ENCODE assay signal across 11 cellular contexts in genomic region chr5:39137391-39138181, GRCh38.
DNase-seq lines count a peak whose midpoint lies in the region; ATAC-seq and TF ChIP-seq lines count a peak whose summit lies in the region.
"Had no signal": no experiment of that assay in that cellular context is flagged by ENCODE, and none has a peak within 500 bp of the region (broad histone marks: within the 10 kb centered on the region; RNA-seq: fewer than 3 reads in every experiment).

No MANE protein-coding gene starts in this region.

- H3K4me3 ChIP-seq in CD4-positive, CD25-positive, alpha-beta regulatory T cell (ENCODE audit: low read depth, low read length) = no peak overlapping the region
- H3K4me3 ChIP-seq in GM23248 (no peak overlapping the region), body of pancreas (no peak overlapping the region)
- H3K4me3 ChIP-seq: SJSA1 had no signal

- no peaks in the 10 kb centered on the region for H3K9me2 ChIP-seq in GM23248 (ENCODE audit: insufficient read depth)

- no peak overlapping the region for H3K4me3 Mint-ChIP-seq in CD4-positive, CD25-positive, alpha-beta regulatory T cell
- no peak overlapping the region for H3K4me3 Mint-ChIP-seq in T-helper 17 cell

- H4K20me1 ChIP-seq in GM23248 (ENCODE audit: insufficient read depth) = no peaks in the 10 kb centered on the region

- TF ChIP-seq CTCF in foreskin keratinocyte (conservative IDR thresholded peaks at IDR 0.05) (peak; percentile 55), body of pancreas (IDR thresholded peaks at IDR 0.05) (no peak)

- H3F3A ChIP-seq in GM23248 (ENCODE audit: insufficient read depth) = peaks cover 13% of the 10 kb centered on the region; the same call in 1 of the 2 replicates

- H3K4me2 ChIP-seq in GM23248 (ENCODE audit: unreplicated experiment) = peak overlapping the region; percentile 65
- H3K4me2 ChIP-seq: KMS-11 had no signal

- TF ChIP-seq POLR2A in body of pancreas (IDR thresholded peaks at IDR 0.05) = no peak

- no peak overlapping the region for H3K27ac ChIP-seq in CD4-positive, CD25-positive, alpha-beta regulatory T cell (ENCODE audit: insufficient read depth, low read length, poor library complexity, severe bottlenecking)
- no peak overlapping the region for H3K27ac ChIP-seq in GM23248
- no peak overlapping the region for H3K27ac ChIP-seq in foreskin keratinocyte
- H3K27ac ChIP-seq in body of pancreas = no peak overlapping the region
- H3K27ac ChIP-seq: KMS-11, SJSA1 had no signal

- H3K9ac ChIP-seq in GM23248 = no peak overlapping the region
- H3K9ac ChIP-seq: KMS-11 had no signal

- peaks cover 16 to 32% (median 22%) of the 10 kb centered on the region in 4 donors for H3K4me1 Mint-ChIP-seq in CD4-positive, CD25-positive, alpha-beta regulatory T cell
- peaks cover 29% of the 10 kb centered on the region for H3K4me1 Mint-ChIP-seq in T-helper 17 cell

- H3K27ac Mint-ChIP-seq in CD4-positive, CD25-positive, alpha-beta regulatory T cell = peak overlapping the region; percentile 2 to 94 (median 45)
- H3K27ac Mint-ChIP-seq in T-helper 17 cell = peak overlapping the region; percentile 94

- H3K27me3 ChIP-seq in CD4-positive, CD25-positive, alpha-beta regulatory T cell (ENCODE audit: control insufficient read depth, insufficient read depth, low read length) = no peaks in the 10 kb centered on the region
- H3K27me3 ChIP-seq in GM23248 (replicated peaks; ENCODE audit: insufficient read depth) (no peaks in the 10 kb centered on the region), foreskin keratinocyte (no peaks in the 10 kb centered on the region), body of pancreas (no peaks in the 10 kb centered on the region)
- H3K27me3 ChIP-seq: SJSA1 had no signal

- ATAC-seq in CD4-positive, CD25-positive, alpha-beta regulatory T cell (ENCODE audit: low read depth in 2 of 2) = peak; percentile 31 to 34
- peak; percentile 57 for ATAC-seq in T-helper 17 cell
- peak; percentile 21 for ATAC-seq in foreskin keratinocyte
- no peak for ATAC-seq in HG03175 (IDR thresholded peaks at IDR 0.05; ENCODE audit: unreplicated experiment)
- no peak for ATAC-seq in HG03439 (IDR thresholded peaks at IDR 0.05; ENCODE audit: unreplicated experiment)
- no peak for ATAC-seq in body of pancreas

- H3K9me3 Mint-ChIP-seq in CD4-positive, CD25-positive, alpha-beta regulatory T cell = no peaks in the 10 kb centered on the region

- intact Hi-C loops in body of pancreas (cut with DNase I) = no loop called here

- H2AFZ ChIP-seq in GM23248 = no peak overlapping the region

- peaks cover 7% of the 10 kb centered on the region for H3K4me1 ChIP-seq in CD4-positive, CD25-positive, alpha-beta regulatory T cell (ENCODE audit: control insufficient read depth, insufficient read depth, low read length, poor library complexity, severe bottlenecking)
- H3K4me1 ChIP-seq in GM23248 (ENCODE audit: insufficient read depth) = peaks cover 14% of the 10 kb centered on the region
- H3K4me1 ChIP-seq in foreskin keratinocyte = peaks cover 16% of the 10 kb centered on the region
- no peaks in the 10 kb centered on the region for H3K4me1 ChIP-seq in body of pancreas

- in situ Hi-C loops in GM23248 (cut with MboI) = no loop called here

- peaks cover 49% of the 10 kb centered on the region for H3K36me3 Mint-ChIP-seq in CD4-positive, CD25-positive, alpha-beta regulatory T cell
- peaks cover 17% of the 10 kb centered on the region for H3K36me3 Mint-ChIP-seq in T-helper 17 cell (ENCODE audit: low read depth)

- WGBS in GM23248 (ENCODE audit: low coverage in 1 of 2, low lambda C conversion rate in 2 of 2, missing lambda C conversion rate in 2 of 2), 2 experiments = 88 to 90% methylated on average over 7 of the region's 7 CpGs
- 58 to 69% methylated on average over 7 of the region's 7 CpGs for WGBS in body of pancreas, 2 donors

- no peak for DNase-seq in CD4-positive, CD25-positive, alpha-beta regulatory T cell
- DNase-seq in GM23248 = peak; percentile 8
- DNase-seq in T-helper 17 cell = no peak
- DNase-seq in foreskin keratinocyte = no peak
- DNase-seq in NOMO-1 (lab: John Stamatoyannopoulos, UW; ENCODE audit: unreplicated experiment in 2 of 2) = no peak
- DNase-seq in body of pancreas = no peak
- DNase-seq: NCI-H446 had no signal

- H3K79me2 ChIP-seq in GM23248 (ENCODE audit: insufficient read depth) = no peaks in the 10 kb centered on the region

- no peaks in the 10 kb centered on the region for H3K9me3 ChIP-seq in CD4-positive, CD25-positive, alpha-beta regulatory T cell (ENCODE audit: control insufficient read depth in 2 of 2, low read length in 2 of 2)
- H3K9me3 ChIP-seq in GM23248 (ENCODE audit: low read depth) (no peaks in the 10 kb centered on the region), T-helper 17 cell (ENCODE audit: control insufficient read depth, low read length, poor library complexity, severe bottlenecking) (no peaks in the 10 kb centered on the region), body of pancreas (no peaks in the 10 kb centered on the region)
- H3K9me3 ChIP-seq: SJSA1 had no signal

- no peaks in the 10 kb centered on the region for H3K27me3 Mint-ChIP-seq in CD4-positive, CD25-positive, alpha-beta regulatory T cell
- no peaks in the 10 kb centered on the region for H3K27me3 Mint-ChIP-seq in T-helper 17 cell

- peaks cover 92% of the 10 kb centered on the region for H3K36me3 ChIP-seq in CD4-positive, CD25-positive, alpha-beta regulatory T cell (ENCODE audit: control insufficient read depth, insufficient read depth, low read length)
- H3K36me3 ChIP-seq in GM23248 (ENCODE audit: low read depth) (no peaks in the 10 kb centered on the region), body of pancreas (replicated peaks in 1 of 2; ENCODE audit: insufficient read depth in 1 of 2, low read depth in 2 of 2) (no peaks in the 10 kb centered on the region)
- H3K36me3 ChIP-seq: SJSA1 had no signal

Comparison
In these comparisons a context has a peak if more than half of its experiments do, and no peak if none do; other contexts are left out.
1. ATAC-seq: peak in CD4-positive, CD25-positive, alpha-beta regulatory T cell (2 of 2), T-helper 17 cell (single experiment) and foreskin keratinocyte (single experiment); none in HG03175 (single experiment), HG03439 (single experiment) and body of pancreas (single experiment).